In the genomic region with DNA sequence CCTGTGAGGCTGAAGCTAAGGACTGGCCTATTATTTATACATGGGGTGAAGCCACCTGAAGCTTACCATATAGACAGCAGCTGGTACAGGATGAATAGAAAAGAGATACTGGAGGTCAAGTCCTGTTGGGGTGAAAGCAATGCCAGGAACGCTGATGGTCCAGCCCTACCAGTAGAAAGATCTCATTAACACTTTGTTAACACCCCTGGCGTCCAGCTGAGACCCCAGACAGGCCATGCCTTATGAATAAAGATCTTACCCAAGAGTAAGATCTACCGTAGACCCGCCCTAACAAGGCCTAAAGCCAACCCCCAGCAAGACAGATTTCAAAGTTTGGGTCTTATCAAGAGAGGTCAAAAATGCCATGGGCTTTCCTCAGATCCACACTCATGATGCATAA, we compare ENCODE assay signal across 11 cellular contexts.
"Had no signal": no experiment of that assay in that cellular context is flagged by ENCODE, and none has a peak within 500 bp of the region (broad histone marks: within the 10 kb centered on the region; RNA-seq: fewer than 3 reads in every experiment).

No MANE protein-coding gene starts in this region.

- DNase-seq: GM23248, GOT3, H7, HFFc6, KBM-7 had no signal

- H3K4me2 ChIP-seq: KMS-11 had no signal

- H3K4me1 ChIP-seq: HAP-1 had no signal

- ATAC-seq: HCT116, HepG2 had no signal

- H3K4me3 Mint-ChIP-seq: HFFc6, IgD-negative memory B cell had no signal

- H3K36me3 ChIP-seq: HAP-1 had no signal

- H2AFZ ChIP-seq: GM23248 had no signal

- H3K27ac ChIP-seq: GM23248, HL-60, KMS-11 had no signal

- H3K9ac ChIP-seq: GM23248, KMS-11 had no signal

- H3K27ac Mint-ChIP-seq: HFFc6 had no signal

- H3K9me3 Mint-ChIP-seq: HFFc6, IgD-negative memory B cell had no signal

- H3K27me3 Mint-ChIP-seq: IgD-negative memory B cell had no signal

- H3K4me3 ChIP-seq: GM23248, HAP-1 had no signal

- H3K9me3 ChIP-seq: HAP-1 had no signal
